ENCODE assay signal across 11 cellular contexts in the genomic region with DNA sequence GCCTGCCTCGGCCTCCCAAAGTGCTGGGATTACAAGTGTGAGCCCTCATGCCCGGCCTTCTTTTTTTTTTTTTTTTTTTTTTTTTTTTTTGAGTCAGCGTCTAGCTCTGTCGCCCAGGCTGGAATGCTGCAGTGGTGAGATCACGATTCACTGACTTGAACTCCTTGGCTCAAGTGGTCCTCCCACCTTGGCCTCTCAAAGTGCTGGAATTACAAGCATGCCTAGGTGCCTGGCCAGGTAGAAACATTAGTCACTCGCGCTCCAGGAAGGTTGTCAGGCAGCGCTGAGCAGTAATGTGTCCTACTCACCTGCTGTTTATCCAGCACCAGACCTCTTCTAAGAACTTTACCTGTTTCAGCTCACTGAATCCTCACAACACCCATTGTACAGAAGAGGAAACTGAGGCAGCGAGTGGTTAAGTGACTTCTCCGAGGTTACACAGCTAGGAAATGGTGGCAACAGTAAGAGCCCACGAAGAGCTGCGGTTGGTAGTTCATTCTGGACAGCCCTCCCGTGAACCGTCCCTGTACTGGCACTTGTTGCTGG.
DNase-seq lines count a peak whose midpoint lies in the region; ATAC-seq and TF ChIP-seq lines count a peak whose summit lies in the region.
"Had no signal": no experiment of that assay in that cellular context is flagged by ENCODE, and none has a peak within 500 bp of the region (broad histone marks: within the 10 kb centered on the region; RNA-seq: fewer than 3 reads in every experiment).

No MANE protein-coding gene starts in this region.

- H3K4me1 ChIP-seq in HEK293 (ENCODE audit: control insufficient read depth, insufficient read depth, low read length) = no peaks in the 10 kb centered on the region
- H3K4me1 ChIP-seq in tibial artery = peaks cover 0 to 56% (median 47%) of the 10 kb centered on the region in 4 donors

- no peak for ATAC-seq in GM18867 (IDR thresholded peaks at IDR 0.05; ENCODE audit: unreplicated experiment)
- no peak for ATAC-seq in HG03025 (IDR thresholded peaks at IDR 0.05; ENCODE audit: low FRiP score, unreplicated experiment)

- DNase-seq in astrocyte of the hippocampus (ENCODE audit: low read depth, low spot score) (peak; percentile 77), iris pigment epithelial cell (ENCODE audit: low read depth) (peak; percentile 65), tibial artery (no peak), GDM1 (lab: John Stamatoyannopoulos, UW) (no peak)
- DNase-seq in activated CD8-positive, alpha-beta memory T cell treated with anti-CD3 and anti-CD28 coated beads for 24 hours = no peak
- DNase-seq: activated CD4-positive, alpha-beta T cell treated with anti-CD3 and anti-CD28 coated beads for 1 hour; MV-4-11 had no signal

- intact Hi-C loops in tibial artery (cut with DNase I; ENCODE audit: low total_unique reads) = no loop called here

- H3K27ac ChIP-seq in HEK293 (ENCODE audit: extremely low read depth, low read depth, low read length) (no peak overlapping the region), tibial artery (peak overlapping the region; percentile 69 to 96)

- CTCF ChIA-PET in HEK293 (lab: Yijun Ruan, JAX) = interaction anchor here (0.7 to 3.1 kb wide), 4 partner anchors 11 to 375 kb away, joined by 3 to 15 read pairs (median 4); no protein-coding TSS in a partner anchor

- TF ChIP-seq CTCF in HEK293 (tag by site-specific recombination; IDR thresholded peaks at IDR 0.05) (no peak), tibial artery (IDR thresholded peaks at IDR 0.05) (no peak)

- peaks cover 0 to under 1% of the 10 kb centered on the region in 2 experiments; a peak in 1 of 3 replicates for H3K36me3 ChIP-seq in HEK293 (ENCODE audit: control insufficient read depth in 2 of 2, insufficient read depth in 1 of 2, low read length in 2 of 2)
- peaks cover 0 to 3% (median 0%) of the 10 kb centered on the region in 3 donors for H3K36me3 ChIP-seq in tibial artery

- H3K4me3 ChIP-seq in HEK293 (ENCODE audit: low read depth, low read length) (no peak overlapping the region), tibial artery (peak overlapping the region; percentile 6 to 35)
- H3K4me3 ChIP-seq: mucosa of descending colon had no signal

- POLR2A ChIA-PET in HEK293 (lab: Yijun Ruan, JAX) = interaction anchor here (0.6 to 1.4 kb wide), 4 partner anchors 9 to 471 kb away, joined by 3 to 5 read pairs (median 3); partner anchors contain the start of genes BANF1, EIF1AD and FIBP

- no peaks in the 10 kb centered on the region for H3K9me3 ChIP-seq in HEK293 (ENCODE audit: control insufficient read depth, insufficient read depth, low read depth, low read length)
- H3K9me3 ChIP-seq in tibial artery = no peaks in the 10 kb centered on the region
- H3K9me3 ChIP-seq: mucosa of descending colon had no signal

- no peaks in the 10 kb centered on the region for H3K27me3 ChIP-seq in tibial artery

TF ChIP-seq in HEK293, 187 proteins besides CTCF, POLR2A, EP300 and RAD21:
- no peak for TF ChIP-seq ZNF670 (tag by site-specific recombination; IDR thresholded peaks at IDR 0.05; ENCODE audit: low read depth)
- no peak for TF ChIP-seq ZNF391 (tag by site-specific recombination; IDR thresholded peaks at IDR 0.05; ENCODE audit: borderline replicate concordance, low read depth)
- no peak for TF ChIP-seq ZNF404 (tag by site-specific recombination; IDR thresholded peaks at IDR 0.05)
- no peak for TF ChIP-seq HOXD13 (CRISPR knock-in tag; IDR thresholded peaks at IDR 0.05; ENCODE audit: borderline replicate concordance)
- TF ChIP-seq, protein P1, sequence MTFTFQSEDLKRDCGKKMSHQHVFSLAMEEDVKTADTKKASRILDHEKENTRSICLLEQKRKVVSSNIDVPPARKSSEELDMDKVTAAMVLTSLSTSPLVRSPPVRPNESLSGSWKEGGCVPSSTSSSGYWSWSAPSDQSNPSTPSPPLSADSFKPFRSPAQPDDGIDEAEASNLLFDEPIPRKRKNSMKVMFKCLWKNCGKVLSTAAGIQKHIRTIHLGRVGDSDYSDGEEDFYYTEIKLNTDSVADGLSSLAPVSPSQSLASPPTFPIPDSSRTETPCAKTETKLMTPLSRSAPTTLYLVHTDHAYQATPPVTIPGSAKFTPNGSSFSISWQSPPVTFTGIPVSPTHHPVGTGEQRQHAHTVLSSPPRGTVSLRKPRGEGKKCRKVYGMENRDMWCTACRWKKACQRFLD (tag by site-specific recombination; IDR thresholded peaks at IDR 0.05) = no peak
- no peak for TF ChIP-seq ZNF514 (tag by site-specific recombination; IDR thresholded peaks at IDR 0.05)
- TF ChIP-seq ZNF138 (tag by site-specific recombination; IDR thresholded peaks at IDR 0.05; ENCODE audit: borderline replicate concordance) = no peak
- peak; percentile 31; the same call in 1 of the 2 replicates for TF ChIP-seq SCRT2 (tag by site-specific recombination; IDR thresholded peaks at IDR 0.05)
- 0 out of 2 replicates have a peak, but pooled peaks have one; percentile 12 for TF ChIP-seq SCRT1 (tag by site-specific recombination; IDR thresholded peaks at IDR 0.05; ENCODE audit: borderline replicate concordance)

Comparison
In these comparisons a context has a peak if more than half of its experiments do, and no peak if none do; other contexts are left out.
1. DNase-seq: peak in astrocyte of the hippocampus (single experiment) and iris pigment epithelial cell (single experiment); none in tibial artery (0 of 2), activated CD8-positive, alpha-beta memory T cell treated with anti-CD3 and anti-CD28 coated beads for 24 hours (single experiment) and GDM1 (single experiment).